Comparison of ENCODE assay signal across 8 cellular contexts in genomic region chr3:93878245-93879017, GRCh38.
A peak's percentile ranks its signal among the peaks of the same experiment; 100 is the strongest.
DNase-seq lines count a peak whose midpoint lies in the region; ATAC-seq, FAIRE-seq and TF ChIP-seq lines count a peak whose summit lies in the region.
"Not testable (repeated sequence)": the region's sequence is repeated elsewhere in the genome, so short reads cannot be mapped to it uniquely, and the experiment has no call there.

No MANE protein-coding gene starts in this region.

- peak overlapping the region; percentile 73 for H2AFZ ChIP-seq in keratinocyte (ENCODE audit: control insufficient read depth, low read length)

- not testable (repeated sequence) for TF ChIP-seq CTCF in GM12865 (IDR thresholded peaks at IDR 0.05; ENCODE audit: insufficient read depth, low read depth, low read length, missing control alignments); RWPE1 (conservative IDR thresholded peaks at IDR 0.05; ENCODE audit: low read depth); breast epithelium (IDR thresholded peaks at IDR 0.05); keratinocyte (optimal IDR thresholded peaks at IDR 0.05 in 1 of 3, IDR thresholded peaks at IDR 0.05 in 1 of 3, conservative IDR thresholded peaks at IDR 0.05 in 1 of 3; ENCODE audit: extremely low read depth in 1 of 3, insufficient read depth in 2 of 3, low read length in 3 of 3)

- not testable (repeated sequence) for H3K79me2 ChIP-seq in keratinocyte (ENCODE audit: control insufficient read depth, insufficient read depth, low read length)

- FAIRE-seq in keratinocyte (lab: Jason Lieb, UNC) (peak; percentile 94), urothelium cell line (lab: Jason Lieb, UNC) (peak; percentile 74)

- intact Hi-C loops in breast epithelium (cut with DNase I; ENCODE audit: low total_unique reads): not testable (repeated sequence)

- H3K27me3 ChIP-seq in breast epithelium; keratinocyte (ENCODE audit: control insufficient read depth, extremely low read depth, insufficient read depth, low read length): not testable (repeated sequence)

- not testable (repeated sequence) for H3K9me1 ChIP-seq in keratinocyte (ENCODE audit: control insufficient read depth, extremely low read depth, insufficient read depth, low read length)

- H3K4me3 ChIP-seq in GM12865 (ENCODE audit: low read depth, low read length); breast epithelium: not testable (repeated sequence)
- H3K4me3 ChIP-seq in keratinocyte (ENCODE audit: control insufficient read depth in 2 of 3, extremely low read depth in 1 of 3, insufficient read depth in 2 of 3, low read depth in 1 of 3, low read length in 3 of 3): peak overlapping the region in 1 of 3 experiments; percentile 29

- not testable (repeated sequence) for H3K27ac ChIP-seq in RWPE1
- H3K27ac ChIP-seq in breast epithelium: peak overlapping the region; percentile 61 to 68
- H3K27ac ChIP-seq in keratinocyte (ENCODE audit: control insufficient read depth, insufficient read depth, low read length): peak overlapping the region; percentile 54

- POLR2A ChIA-PET in RWPE1 (lab: Yijun Ruan, JAX; ENCODE audit: low non-redundant PET): not testable (repeated sequence)

- CTCF ChIA-PET in RWPE1 (lab: Yijun Ruan, JAX): interaction anchor here (0.6 kb wide), 2 partner anchors 8 to 176 kb away, joined by 3 to 4 read pairs; no protein-coding TSS in a partner anchor

- dilution Hi-C loops in keratinocyte (cut with MboI; ENCODE audit: extremely low pct_ligation_motif_present, low sequenced_read_pairs): not testable (repeated sequence)

- ATAC-seq in HG03565 (IDR thresholded peaks at IDR 0.05; ENCODE audit: unreplicated experiment): peak; percentile 51

- not testable (repeated sequence) for H3K9ac ChIP-seq in keratinocyte (ENCODE audit: control insufficient read depth, extremely low read depth, insufficient read depth, low read length)

- DNase-seq in AG08396 (ENCODE audit: low spot score) (peak; percentile 7), GM12865 (ENCODE audit: low read depth) (peak; percentile 0), RWPE1 (ENCODE audit: low spot score) (peak; percentile 58), fibroblast of gingiva (ENCODE audit: low read depth) (peak; percentile 27), keratinocyte (ENCODE audit: low read depth, low spot score) (peak; percentile 46)
- not testable (repeated sequence) for DNase-seq in breast epithelium (ENCODE audit: low spot score in 2 of 2); urothelium cell line (ENCODE audit: low spot score)

- peak overlapping the region; percentile 54 for H3K4me2 ChIP-seq in keratinocyte (ENCODE audit: control insufficient read depth, extremely low read depth, insufficient read depth, low read depth, low read length)

- not testable (repeated sequence) for TF ChIP-seq POLR2A in breast epithelium (IDR thresholded peaks at IDR 0.05)

- H3K9me3 ChIP-seq in breast epithelium; keratinocyte (ENCODE audit: control insufficient read depth, low read depth, low read length): not testable (repeated sequence)

- H3K36me3 ChIP-seq in breast epithelium; keratinocyte (ENCODE audit: control insufficient read depth in 2 of 2, extremely low read depth in 1 of 2, insufficient read depth in 2 of 2, low read length in 2 of 2): not testable (repeated sequence)

- H3K4me1 ChIP-seq in breast epithelium; keratinocyte (ENCODE audit: control insufficient read depth, extremely low read depth, insufficient read depth, low read length): not testable (repeated sequence)

- H4K20me1 ChIP-seq in keratinocyte (ENCODE audit: control insufficient read depth, extremely low read depth, insufficient read depth, low read length): not testable (repeated sequence)
